In genomic region chr9:132901859-132902831, GRCh38 we compare ENCODE assay signal across 8 cellular contexts. TPM values are rescaled to one million over a fixed set of nuclear protein-coding genes. Genes with fewer than 3 reads are reported as not detected.
DNase-seq lines count a peak whose midpoint lies in the region; ATAC-seq and TF ChIP-seq lines count a peak whose summit lies in the region.

No MANE protein-coding gene starts in this region.

- H3K27me3 ChIP-seq in body of pancreas: no peaks in the 10 kb centered on the region

- peak; percentile 86 for ATAC-seq in body of pancreas
- no peak for ATAC-seq in HG02840 (IDR thresholded peaks at IDR 0.05; ENCODE audit: low FRiP score, unreplicated experiment)

- no peak overlapping the region for H3K4me3 ChIP-seq in body of pancreas

- peak; percentile 71 to 75 for DNase-seq in AML-193 (lab: John Stamatoyannopoulos, UW)
- peak; percentile 82 for DNase-seq in GM20000 (ENCODE audit: low spot score)
- peak; percentile 8 for DNase-seq in NCI-H146 treated with DMSO at 0.1 percent for 48 hours (lab: John Stamatoyannopoulos, UW; ENCODE audit: unreplicated experiment)
- DNase-seq in UCSD-AML1 (lab: John Stamatoyannopoulos, UW; ENCODE audit: unreplicated experiment): peak; percentile 66
- peak; percentile 46 to 70 (median 68) for DNase-seq in body of pancreas
- DNase-seq in iPS-NIHi7 (ENCODE audit: extremely low spot score): peak; percentile 88
- DNase-seq in stimulated activated CD4-positive, alpha-beta T cell treated with anti-CD3 and anti-CD28 coated beads, Interleukin-15, amount 100 ng/mL, for 1 hour (ENCODE audit: low read depth in 1 of 2, low spot score in 1 of 2): peak; percentile 42 to 47

- intact Hi-C loops in body of pancreas (cut with DNase I): no loop called here

- no peaks in the 10 kb centered on the region for H3K9me3 ChIP-seq in body of pancreas

- H3K4me1 ChIP-seq in body of pancreas: no peaks in the 10 kb centered on the region

- H3K36me3 ChIP-seq in body of pancreas (replicated peaks in 1 of 2; ENCODE audit: insufficient read depth in 1 of 2, low read depth in 2 of 2): peaks cover 8 to 23% of the 10 kb centered on the region in 2 donors

- no peak overlapping the region for H3K27ac ChIP-seq in body of pancreas

- TF ChIP-seq CTCF in GM20000 (IDR thresholded peaks at IDR 0.05; ENCODE audit: extremely low read depth, missing control alignments): peak; percentile 66
- TF ChIP-seq CTCF in body of pancreas (IDR thresholded peaks at IDR 0.05): peak; percentile 52 to 89 (median 84)

- 43 to 46% methylated on average over 11 of the region's 11 CpGs for WGBS in body of pancreas, 2 donors

- no peak for TF ChIP-seq POLR2A in body of pancreas (IDR thresholded peaks at IDR 0.05)

RNA-seq across cellular contexts. Expression of gene SPACA9, which starts 23.4 kb away (rescaled TPM):
- total RNA-seq in body of pancreas: 1 to 10 TPM in 1 of 2 donors, not detected in 1; 2.3 TPM

RNA-seq across cellular contexts. Expression of gene AK8, which starts 24.1 kb away (rescaled TPM):
- under 1 TPM in 1 of 2 donors, not detected in 1; 0.26 TPM for total RNA-seq in body of pancreas

RNA-seq across cellular contexts. Expression of gene TSC1, which starts 42.3 kb away (rescaled TPM):
- 10 to 100 TPM; 44.1 to 47.1 TPM for total RNA-seq in body of pancreas

Comparison
In these comparisons a context has a peak if more than half of its experiments do, and no peak if none do; other contexts are left out.
1. DNase-seq: peak in every context shown above with its lines; median percentile 88 in iPS-NIHi7; 82 in GM20000; 73 in AML-193; 68 in body of pancreas; 66 in UCSD-AML1; 44 in stimulated activated CD4-positive, alpha-beta T cell treated with anti-CD3 and anti-CD28 coated beads, Interleukin-15, amount 100 ng/mL, for 1 hour; 8 in NCI-H146 treated with DMSO at 0.1 percent for 48 hours.